Comparison of ENCODE assay signal across 16 cellular contexts in the genomic region with DNA sequence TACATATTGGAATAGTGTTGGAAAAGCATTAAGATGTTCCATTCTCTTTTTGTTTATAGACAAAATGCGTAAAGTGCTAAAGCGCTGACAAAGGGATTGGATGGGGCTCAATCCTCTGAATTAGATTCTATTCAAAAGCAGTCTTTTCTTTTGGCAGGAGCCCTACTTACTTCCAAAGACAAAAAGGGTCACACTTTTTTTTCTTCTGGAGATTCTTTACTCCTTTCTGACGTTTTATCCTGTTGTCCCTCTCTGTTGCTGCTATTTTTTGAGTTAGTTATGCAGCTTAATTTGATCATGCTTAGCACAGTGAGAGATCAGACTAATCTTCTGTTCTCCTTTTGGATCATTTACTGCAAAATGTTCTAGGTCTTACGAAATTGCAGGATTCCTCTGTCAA.
"Had no signal": no experiment of that assay in that cellular context is flagged by ENCODE, and none has a peak within 500 bp of the region (broad histone marks: within the 10 kb centered on the region; RNA-seq: fewer than 3 reads in every experiment).

No MANE protein-coding gene starts in this region.

- H3K27me3 Mint-ChIP-seq: activated T-helper 17 cell treated with anti-CD3 and anti-CD28 coated beads, Interleukin-2, amount 50 U/mL, for 72 hours; stimulated activated naive CD8-positive, alpha-beta T cell treated with anti-CD3 and anti-CD28 coated beads, Interleukin-15, amount 100 ng/mL, for 72 hours had no signal

- ATAC-seq: activated T-helper 17 cell treated with anti-CD3 and anti-CD28 coated beads, Interleukin-2, amount 50 U/mL, for 72 hours; foreskin keratinocyte; pancreas; stimulated activated naive CD8-positive, alpha-beta T cell treated with anti-CD3 and anti-CD28 coated beads, Interleukin-15, amount 100 ng/mL, for 72 hours had no signal

- H3K4me1 ChIP-seq: ascending aorta, pancreas, sigmoid colon, spleen, testis, upper lobe of left lung had no signal

- H3K27ac ChIP-seq: ascending aorta, foreskin keratinocyte, pancreas, sigmoid colon, spleen, testis, upper lobe of left lung had no signal

- H3K27ac Mint-ChIP-seq: activated T-helper 17 cell treated with anti-CD3 and anti-CD28 coated beads, Interleukin-2, amount 50 U/mL, for 72 hours; stimulated activated naive CD8-positive, alpha-beta T cell treated with anti-CD3 and anti-CD28 coated beads, Interleukin-15, amount 100 ng/mL, for 72 hours had no signal

- H3K27me3 ChIP-seq: ascending aorta, foreskin keratinocyte, pancreas, sigmoid colon, spleen, testis, upper lobe of left lung had no signal

- H3K36me3 ChIP-seq: ascending aorta, pancreas, sigmoid colon, spleen, upper lobe of left lung had no signal

- H3K4me1 Mint-ChIP-seq: activated T-helper 17 cell treated with anti-CD3 and anti-CD28 coated beads, Interleukin-2, amount 50 U/mL, for 72 hours; stimulated activated naive CD8-positive, alpha-beta T cell treated with anti-CD3 and anti-CD28 coated beads, Interleukin-15, amount 100 ng/mL, for 72 hours had no signal

- H3K9me3 ChIP-seq: ascending aorta, pancreas, sigmoid colon, spleen, testis, upper lobe of left lung had no signal

- H3K4me3 Mint-ChIP-seq: activated T-helper 17 cell treated with anti-CD3 and anti-CD28 coated beads, Interleukin-2, amount 50 U/mL, for 72 hours; stimulated activated naive CD8-positive, alpha-beta T cell treated with anti-CD3 and anti-CD28 coated beads, Interleukin-15, amount 100 ng/mL, for 72 hours had no signal

- H3K4me3 ChIP-seq: ascending aorta, pancreas, sigmoid colon, spleen, testis, upper lobe of left lung had no signal

- DNase-seq: activated CD4-positive, alpha-beta T cell treated with anti-CD3 and anti-CD28 coated beads, Interleukin-2, amount 50 U/mL, for 1 hour; activated CD4-positive, CD25-positive, alpha-beta regulatory T cell; activated naive CD4-positive, alpha-beta T cell treated with Interleukin-2 at 50 U/mL for 16 hours; activated T-cell treated with anti-CD3 and anti-CD28 coated beads for 4 hours; foreskin keratinocyte; head of caudate nucleus; mesendoderm; pancreas; sigmoid colon; spleen; stimulated activated naive CD8-positive, alpha-beta T cell treated with anti-CD3 and anti-CD28 coated beads, Interleukin-15, amount 100 ng/mL, for 72 hours; T-helper 2 cell; testis; upper lobe of left lung had no signal
